Comparison of ENCODE assay signal across 2 cellular contexts in genomic region chr3:160929595-160929994, GRCh38.
TF ChIP-seq lines count a peak whose summit lies in the region.

No MANE protein-coding gene starts in this region.

TF ChIP-seq in A549, 52 proteins besides CTCF, POLR2A, EP300 and RAD21 (continued from another document):
- TF ChIP-seq, protein P1, sequence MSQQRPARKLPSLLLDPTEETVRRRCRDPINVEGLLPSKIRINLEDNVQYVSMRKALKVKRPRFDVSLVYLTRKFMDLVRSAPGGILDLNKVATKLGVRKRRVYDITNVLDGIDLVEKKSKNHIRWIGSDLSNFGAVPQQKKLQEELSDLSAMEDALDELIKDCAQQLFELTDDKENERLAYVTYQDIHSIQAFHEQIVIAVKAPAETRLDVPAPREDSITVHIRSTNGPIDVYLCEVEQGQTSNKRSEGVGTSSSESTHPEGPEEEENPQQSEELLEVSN (IDR thresholded peaks at IDR 0.05; ENCODE audit: borderline replicate concordance, low read depth), result no peak
- TF ChIP-seq GATA3 (IDR thresholded peaks at IDR 0.05; ENCODE audit: borderline replicate concordance) (no peak), MAX (IDR thresholded peaks at IDR 0.05) (no peak), MAZ (IDR thresholded peaks at IDR 0.05; ENCODE audit: borderline replicate concordance, low read depth, low read length) (no peak), HDAC2 (IDR thresholded peaks at IDR 0.05) (no peak), JUN (IDR thresholded peaks at IDR 0.05) (no peak), HOXA7 (CRISPR knock-in tag; IDR thresholded peaks at IDR 0.05) (no peak), JUNB (IDR thresholded peaks at IDR 0.05) (no peak), ZSCAN20 (CRISPR knock-in tag; IDR thresholded peaks at IDR 0.05) (no peak), HOXB13 (CRISPR knock-in tag; IDR thresholded peaks at IDR 0.05; ENCODE audit: low read depth) (no peak)
- TF ChIP-seq, protein P2, sequence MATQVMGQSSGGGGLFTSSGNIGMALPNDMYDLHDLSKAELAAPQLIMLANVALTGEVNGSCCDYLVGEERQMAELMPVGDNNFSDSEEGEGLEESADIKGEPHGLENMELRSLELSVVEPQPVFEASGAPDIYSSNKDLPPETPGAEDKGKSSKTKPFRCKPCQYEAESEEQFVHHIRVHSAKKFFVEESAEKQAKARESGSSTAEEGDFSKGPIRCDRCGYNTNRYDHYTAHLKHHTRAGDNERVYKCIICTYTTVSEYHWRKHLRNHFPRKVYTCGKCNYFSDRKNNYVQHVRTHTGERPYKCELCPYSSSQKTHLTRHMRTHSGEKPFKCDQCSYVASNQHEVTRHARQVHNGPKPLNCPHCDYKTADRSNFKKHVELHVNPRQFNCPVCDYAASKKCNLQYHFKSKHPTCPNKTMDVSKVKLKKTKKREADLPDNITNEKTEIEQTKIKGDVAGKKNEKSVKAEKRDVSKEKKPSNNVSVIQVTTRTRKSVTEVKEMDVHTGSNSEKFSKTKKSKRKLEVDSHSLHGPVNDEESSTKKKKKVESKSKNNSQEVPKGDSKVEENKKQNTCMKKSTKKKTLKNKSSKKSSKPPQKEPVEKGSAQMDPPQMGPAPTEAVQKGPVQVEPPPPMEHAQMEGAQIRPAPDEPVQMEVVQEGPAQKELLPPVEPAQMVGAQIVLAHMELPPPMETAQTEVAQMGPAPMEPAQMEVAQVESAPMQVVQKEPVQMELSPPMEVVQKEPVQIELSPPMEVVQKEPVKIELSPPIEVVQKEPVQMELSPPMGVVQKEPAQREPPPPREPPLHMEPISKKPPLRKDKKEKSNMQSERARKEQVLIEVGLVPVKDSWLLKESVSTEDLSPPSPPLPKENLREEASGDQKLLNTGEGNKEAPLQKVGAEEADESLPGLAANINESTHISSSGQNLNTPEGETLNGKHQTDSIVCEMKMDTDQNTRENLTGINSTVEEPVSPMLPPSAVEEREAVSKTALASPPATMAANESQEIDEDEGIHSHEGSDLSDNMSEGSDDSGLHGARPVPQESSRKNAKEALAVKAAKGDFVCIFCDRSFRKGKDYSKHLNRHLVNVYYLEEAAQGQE (IDR thresholded peaks at IDR 0.05), result no peak

TF ChIP-seq in HCT116, 20 proteins besides CTCF, POLR2A, EP300 and RAD21 (continued from another document):
- TF ChIP-seq ZBTB33 (IDR thresholded peaks at IDR 0.05; ENCODE audit: extremely low read depth, insufficient replicate concordance, low read length), result no peak
- no peak for TF ChIP-seq ZNF274 (IDR thresholded peaks at IDR 0.05; ENCODE audit: low read depth, low read length)
- no peak for TF ChIP-seq SRF (IDR thresholded peaks at IDR 0.05; ENCODE audit: low read depth)
- no peak for TF ChIP-seq EZH2phosphoT487 (IDR thresholded peaks at IDR 0.05; ENCODE audit: borderline replicate concordance)
- no peak for TF ChIP-seq ATF3 (IDR thresholded peaks at IDR 0.05)
- TF ChIP-seq YY1 (IDR thresholded peaks at IDR 0.05; ENCODE audit: extremely low read depth, insufficient replicate concordance, low read depth, low read length), result no peak
- TF ChIP-seq POLR2AphosphoS5 (IDR thresholded peaks at IDR 0.05; ENCODE audit: low read depth, low read length), result no peak
- TF ChIP-seq, protein P2 (IDR thresholded peaks at IDR 0.05; ENCODE audit: low read depth), result no peak
- TF ChIP-seq ZFX (IDR thresholded peaks at IDR 0.05), result no peak
- TF ChIP-seq SIN3A (IDR thresholded peaks at IDR 0.05; ENCODE audit: low read depth), result no peak
- no peak for TF ChIP-seq SP1 (IDR thresholded peaks at IDR 0.05; ENCODE audit: low read depth)
TF ChIP-seq in HCT116: peak in this region for 0.
